ENCODE assay signal across 8 cellular contexts in the genomic region with DNA sequence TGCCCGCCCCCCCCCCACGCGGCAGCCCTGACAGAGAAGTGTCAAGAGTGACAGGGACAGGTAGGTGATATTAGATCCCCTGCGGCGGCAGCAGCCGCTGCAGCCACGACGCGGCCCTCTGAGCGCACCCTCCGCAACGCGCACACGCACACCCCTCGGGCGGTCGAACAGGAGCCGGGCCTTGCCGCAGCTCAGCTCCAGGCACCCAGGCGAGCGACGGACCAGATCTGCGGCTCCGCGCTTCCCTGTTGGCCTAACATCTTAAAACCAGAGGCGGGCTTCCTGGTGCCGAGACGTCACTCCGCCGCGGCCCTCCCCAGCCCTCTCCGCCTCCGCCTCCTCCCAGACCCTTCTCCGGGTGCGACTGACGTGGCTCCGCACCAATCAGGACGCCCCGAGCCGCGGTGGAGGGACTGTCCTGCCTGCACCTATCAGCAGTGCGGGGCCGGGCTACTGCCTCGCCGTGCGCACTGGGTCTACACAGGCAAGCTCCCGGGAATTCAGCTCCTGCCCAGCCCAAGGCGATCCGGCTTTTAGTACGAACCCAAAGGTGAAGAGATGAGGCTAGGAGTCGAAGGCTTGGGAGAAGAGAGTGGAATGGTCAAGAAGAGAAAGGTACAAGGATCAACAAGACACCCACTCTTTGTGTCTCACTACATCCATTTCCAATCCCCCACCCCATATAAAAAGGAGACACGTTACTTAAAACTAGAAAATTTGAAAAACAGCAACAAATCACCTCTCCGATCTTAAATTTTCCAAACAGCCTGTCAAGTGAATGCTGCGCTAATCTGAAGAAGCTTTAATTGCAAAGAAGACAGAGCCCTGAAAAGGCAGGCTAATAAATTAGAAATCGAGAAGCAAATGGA. TPM values are rescaled to one million over a fixed set of nuclear protein-coding genes. Genes with fewer than 3 reads are reported as not detected.
DNase-seq lines count a peak whose midpoint lies in the region; ATAC-seq and TF ChIP-seq lines count a peak whose summit lies in the region.

A gene (minus strand): TSS at position 237 of the 869 bp plus-strand sequence. CDS start 617 bp downstream, outside the sequence.

- TF ChIP-seq CTCF in WTC11 (IDR thresholded peaks at IDR 0.05) = no peak

- CTCF ChIA-PET in WTC11 (lab: Charles Lee) = interaction anchor here (1.3 kb wide), 1 partner anchor 14 kb away, joined by 3 read pairs; no protein-coding TSS in a partner anchor

- DNase-seq in Daoy (ENCODE audit: low read depth) (peak; percentile 90), HuH-7.5 (ENCODE audit: low spot score) (peak; percentile 96), WTC11 (ENCODE audit: low spot score) (peak; percentile 100), midbrain (lab: John Stamatoyannopoulos, UW) (no peak)
- DNase-seq in natural killer cell treated with Interleukin-12 subunit alpha and Interleukin-12 subunit beta and Interleukin-15 and Interleukin-18, amount 100 ng/mL, for 72 hours (ENCODE audit: low spot score) = peak; percentile 67

- H3K27ac Mint-ChIP-seq in WTC11 = peak within 1 kb of the TSS; percentile 63; the same call in 1 of the 2 replicates
- no peak within 1 kb of the TSS for H3K27ac Mint-ChIP-seq in natural killer cell treated with Interleukin-12 subunit alpha and Interleukin-12 subunit beta and Interleukin-15 and Interleukin-18, amount 100 ng/mL, for 72 hours

- peaks cover 100% of the 10 kb centered on the region for H3K27me3 Mint-ChIP-seq in WTC11 (ENCODE audit: low read depth)
- peaks cover 66 to 78% of the 10 kb centered on the region in 2 donors for H3K27me3 Mint-ChIP-seq in natural killer cell treated with Interleukin-12 subunit alpha and Interleukin-12 subunit beta and Interleukin-15 and Interleukin-18, amount 100 ng/mL, for 72 hours

- POLR2A ChIA-PET in WTC11 (lab: Charles Lee) = interaction anchor here (0.8 to 1.4 kb wide), 2 partner anchors 13 to 270 kb away, joined by 3 to 4 read pairs; no protein-coding TSS in a partner anchor

- peak within 1 kb of the TSS; percentile 78 for H3K4me3 ChIP-seq in urinary bladder (ENCODE audit: low read depth, low read length)

- H3K36me3 Mint-ChIP-seq in WTC11 = no peaks in the 10 kb centered on the region
- peaks cover 22% of the 10 kb centered on the region for H3K36me3 Mint-ChIP-seq in natural killer cell treated with Interleukin-12 subunit alpha and Interleukin-12 subunit beta and Interleukin-15 and Interleukin-18, amount 100 ng/mL, for 72 hours

- peak; percentile 92 for ATAC-seq in GM21576 (IDR thresholded peaks at IDR 0.05; ENCODE audit: unreplicated experiment)
- ATAC-seq in WTC11 = peak; percentile 86
- peak; percentile 98 for ATAC-seq in esophagus mucosa
- peak; percentile 87 to 92 for ATAC-seq in natural killer cell treated with Interleukin-12 subunit alpha and Interleukin-12 subunit beta and Interleukin-15 and Interleukin-18, amount 100 ng/mL, for 72 hours

- 2% methylated on average over 55 of the region's 55 CpGs for WGBS in urinary bladder

- H3K4me1 Mint-ChIP-seq in WTC11 = peaks cover 79% of the 10 kb centered on the region
- H3K4me1 Mint-ChIP-seq in natural killer cell treated with Interleukin-12 subunit alpha and Interleukin-12 subunit beta and Interleukin-15 and Interleukin-18, amount 100 ng/mL, for 72 hours (ENCODE audit: low read depth in 2 of 2) = peaks cover 0 to 6% of the 10 kb centered on the region in 2 donors

- H3K9me3 Mint-ChIP-seq in WTC11 = no peaks in the 10 kb centered on the region
- peaks cover 7% of the 10 kb centered on the region for H3K9me3 Mint-ChIP-seq in natural killer cell treated with Interleukin-12 subunit alpha and Interleukin-12 subunit beta and Interleukin-15 and Interleukin-18, amount 100 ng/mL, for 72 hours

- H3K27ac ChIP-seq in urinary bladder (ENCODE audit: low read depth) = peak within 1 kb of the TSS; percentile 55

- peak within 1 kb of the TSS; percentile 76 for H3K4me3 Mint-ChIP-seq in WTC11
- H3K4me3 Mint-ChIP-seq in natural killer cell treated with Interleukin-12 subunit alpha and Interleukin-12 subunit beta and Interleukin-15 and Interleukin-18, amount 100 ng/mL, for 72 hours = peak within 1 kb of the TSS; percentile 44

- H3K4me1 ChIP-seq in urinary bladder (ENCODE audit: insufficient read depth) = no peaks in the 10 kb centered on the region

- no peaks in the 10 kb centered on the region for H3K36me3 ChIP-seq in urinary bladder (ENCODE audit: insufficient read depth)

TF ChIP-seq in WTC11, 78 proteins besides CTCF, POLR2A, EP300 and RAD21:
- TF ChIP-seq ETV6 (CRISPR knock-in tag; IDR thresholded peaks at IDR 0.05) (0 out of 2 replicates have a peak, but pooled peaks have one; percentile 22), ZNF138 (CRISPR knock-in tag; conservative IDR thresholded peaks at IDR 0.05) (no peak), NFYB (CRISPR knock-in tag; conservative IDR thresholded peaks at IDR 0.05; ENCODE audit: low read depth) (peak; percentile 96), SP1 (CRISPR knock-in tag; conservative IDR thresholded peaks at IDR 0.05) (peak; percentile 53; the same call in 1 of the 2 replicates), GABPB1 (CRISPR knock-in tag; IDR thresholded peaks at IDR 0.05) (no peak), CREM (CRISPR knock-in tag; IDR thresholded peaks at IDR 0.05) (peak; percentile 28; the same call in 1 of the 2 replicates)
- TF ChIP-seq, protein P1, sequence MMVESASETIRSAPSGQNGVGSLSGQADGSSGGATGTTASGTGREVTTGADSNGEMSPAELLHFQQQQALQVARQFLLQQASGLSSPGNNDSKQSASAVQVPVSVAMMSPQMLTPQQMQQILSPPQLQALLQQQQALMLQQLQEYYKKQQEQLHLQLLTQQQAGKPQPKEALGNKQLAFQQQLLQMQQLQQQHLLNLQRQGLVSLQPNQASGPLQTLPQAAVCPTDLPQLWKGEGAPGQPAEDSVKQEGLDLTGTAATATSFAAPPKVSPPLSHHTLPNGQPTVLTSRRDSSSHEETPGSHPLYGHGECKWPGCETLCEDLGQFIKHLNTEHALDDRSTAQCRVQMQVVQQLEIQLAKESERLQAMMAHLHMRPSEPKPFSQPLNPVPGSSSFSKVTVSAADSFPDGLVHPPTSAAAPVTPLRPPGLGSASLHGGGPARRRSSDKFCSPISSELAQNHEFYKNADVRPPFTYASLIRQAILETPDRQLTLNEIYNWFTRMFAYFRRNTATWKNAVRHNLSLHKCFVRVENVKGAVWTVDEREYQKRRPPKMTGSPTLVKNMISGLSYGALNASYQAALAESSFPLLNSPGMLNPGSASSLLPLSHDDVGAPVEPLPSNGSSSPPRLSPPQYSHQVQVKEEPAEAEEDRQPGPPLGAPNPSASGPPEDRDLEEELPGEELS (CRISPR knock-in tag; IDR thresholded peaks at IDR 0.05) = no peak
- TF ChIP-seq, protein P2, sequence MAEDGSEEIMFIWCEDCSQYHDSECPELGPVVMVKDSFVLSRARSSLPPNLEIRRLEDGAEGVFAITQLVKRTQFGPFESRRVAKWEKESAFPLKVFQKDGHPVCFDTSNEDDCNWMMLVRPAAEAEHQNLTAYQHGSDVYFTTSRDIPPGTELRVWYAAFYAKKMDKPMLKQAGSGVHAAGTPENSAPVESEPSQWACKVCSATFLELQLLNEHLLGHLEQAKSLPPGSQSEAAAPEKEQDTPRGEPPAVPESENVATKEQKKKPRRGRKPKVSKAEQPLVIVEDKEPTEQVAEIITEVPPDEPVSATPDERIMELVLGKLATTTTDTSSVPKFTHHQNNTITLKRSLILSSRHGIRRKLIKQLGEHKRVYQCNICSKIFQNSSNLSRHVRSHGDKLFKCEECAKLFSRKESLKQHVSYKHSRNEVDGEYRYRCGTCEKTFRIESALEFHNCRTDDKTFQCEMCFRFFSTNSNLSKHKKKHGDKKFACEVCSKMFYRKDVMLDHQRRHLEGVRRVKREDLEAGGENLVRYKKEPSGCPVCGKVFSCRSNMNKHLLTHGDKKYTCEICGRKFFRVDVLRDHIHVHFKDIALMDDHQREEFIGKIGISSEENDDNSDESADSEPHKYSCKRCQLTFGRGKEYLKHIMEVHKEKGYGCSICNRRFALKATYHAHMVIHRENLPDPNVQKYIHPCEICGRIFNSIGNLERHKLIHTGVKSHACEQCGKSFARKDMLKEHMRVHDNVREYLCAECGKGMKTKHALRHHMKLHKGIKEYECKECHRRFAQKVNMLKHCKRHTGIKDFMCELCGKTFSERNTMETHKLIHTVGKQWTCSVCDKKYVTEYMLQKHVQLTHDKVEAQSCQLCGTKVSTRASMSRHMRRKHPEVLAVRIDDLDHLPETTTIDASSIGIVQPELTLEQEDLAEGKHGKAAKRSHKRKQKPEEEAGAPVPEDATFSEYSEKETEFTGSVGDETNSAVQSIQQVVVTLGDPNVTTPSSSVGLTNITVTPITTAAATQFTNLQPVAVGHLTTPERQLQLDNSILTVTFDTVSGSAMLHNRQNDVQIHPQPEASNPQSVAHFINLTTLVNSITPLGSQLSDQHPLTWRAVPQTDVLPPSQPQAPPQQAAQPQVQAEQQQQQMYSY (CRISPR knock-in tag; IDR thresholded peaks at IDR 0.05) = peak; percentile 99
- TF ChIP-seq, protein P3, sequence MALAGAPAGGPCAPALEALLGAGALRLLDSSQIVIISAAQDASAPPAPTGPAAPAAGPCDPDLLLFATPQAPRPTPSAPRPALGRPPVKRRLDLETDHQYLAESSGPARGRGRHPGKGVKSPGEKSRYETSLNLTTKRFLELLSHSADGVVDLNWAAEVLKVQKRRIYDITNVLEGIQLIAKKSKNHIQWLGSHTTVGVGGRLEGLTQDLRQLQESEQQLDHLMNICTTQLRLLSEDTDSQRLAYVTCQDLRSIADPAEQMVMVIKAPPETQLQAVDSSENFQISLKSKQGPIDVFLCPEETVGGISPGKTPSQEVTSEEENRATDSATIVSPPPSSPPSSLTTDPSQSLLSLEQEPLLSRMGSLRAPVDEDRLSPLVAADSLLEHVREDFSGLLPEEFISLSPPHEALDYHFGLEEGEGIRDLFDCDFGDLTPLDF (CRISPR knock-in tag; IDR thresholded peaks at IDR 0.05) = no peak

RNA-seq across cellular contexts. Expression of the gene that starts here (rescaled TPM):
- total RNA-seq in Daoy (2014; rRNA removed; shearing (Covaris generic)) = 1.3 and 2.7 TPM in 2 replicates
- 11.3 to 24.9 TPM (median 12.2 TPM) in 3 replicates for total RNA-seq in WTC11 (2021)
- total RNA-seq in esophagus mucosa = 2.1 TPM
- not detected for total RNA-seq in natural killer cell treated with Interleukin-12 subunit alpha and Interleukin-12 subunit beta and Interleukin-15 and Interleukin-18, amount 100 ng/mL, for 72 hours
- 30.4 TPM for total RNA-seq in urinary bladder
- polyA plus RNA-seq in urinary bladder = 76.0 TPM

Comparison
In these comparisons a context has a peak if more than half of its experiments do, and no peak if none do; other contexts are left out.
1. Peak in DNase-seq and ATAC-seq in natural killer cell treated with Interleukin-12 subunit alpha and Interleukin-12 subunit beta and Interleukin-15 and Interleukin-18, amount 100 ng/mL, for 72 hours; RNA of the gene not detected or under 1 TPM.